13 cellular contexts compared by ENCODE assay signal in the genomic region with DNA sequence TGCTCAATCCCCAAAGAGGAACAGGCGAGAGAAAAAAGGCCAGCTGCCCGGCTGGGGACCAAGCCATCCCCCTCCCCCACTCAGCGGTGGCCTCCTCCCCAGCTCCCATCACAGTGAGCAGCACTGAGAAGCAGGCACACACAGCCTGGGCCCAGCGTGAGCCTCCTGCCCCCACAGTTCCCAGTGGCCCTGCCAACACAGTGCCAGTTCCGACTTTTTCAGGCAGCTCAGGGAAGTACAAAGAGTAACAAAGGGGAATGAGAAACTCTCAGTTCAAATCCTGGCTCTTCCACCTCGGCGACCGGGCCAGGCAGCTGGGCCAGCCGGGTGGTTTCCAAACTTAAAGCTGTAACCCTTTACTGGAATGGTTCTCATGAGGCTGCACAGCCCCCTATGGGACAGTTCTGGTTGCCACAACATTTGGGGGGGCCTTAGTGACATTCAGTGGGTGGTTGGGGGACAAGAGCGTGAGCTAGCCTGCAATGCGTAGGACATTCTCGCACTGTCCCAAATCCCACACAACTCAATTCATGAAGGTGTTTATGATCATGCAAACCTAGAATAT. TPM values are rescaled to one million over a fixed set of nuclear protein-coding genes. Genes with fewer than 3 reads are reported as not detected.
DNase-seq lines count a peak whose midpoint lies in the region; ATAC-seq and TF ChIP-seq lines count a peak whose summit lies in the region.
"Had no signal": no experiment of that assay in that cellular context is flagged by ENCODE, and none has a peak within 500 bp of the region (broad histone marks: within the 10 kb centered on the region; RNA-seq: fewer than 3 reads in every experiment).

No MANE protein-coding gene starts in this region.

- peak; percentile 5 to 29; a peak in 2 of 4 replicates for TF ChIP-seq CTCF in GM23338 (conservative IDR thresholded peaks at IDR 0.05; ENCODE audit: low read depth in 2 of 2)

- H3K27me3 Mint-ChIP-seq in GM23338 (ENCODE audit: insufficient read depth, low read depth, poor library complexity): peaks cover 12% of the 10 kb centered on the region
- no peaks in the 10 kb centered on the region for H3K27me3 Mint-ChIP-seq in activated CD8-positive, alpha-beta memory T cell treated with anti-CD3 and anti-CD28 coated beads, Interleukin-2, amount 10 ng/mL, durations not matched to agents 7 days and 5 days

- H3K36me3 Mint-ChIP-seq in GM23338 (ENCODE audit: low read depth): peaks cover 5% of the 10 kb centered on the region; the same call in 1 of the 3 replicates
- peaks cover 15% of the 10 kb centered on the region for H3K36me3 Mint-ChIP-seq in activated CD8-positive, alpha-beta memory T cell treated with anti-CD3 and anti-CD28 coated beads, Interleukin-2, amount 10 ng/mL, durations not matched to agents 7 days and 5 days

- H3K9me3 ChIP-seq in iPS-20b (ENCODE audit: insufficient read depth, low read depth, low read length): no peaks in the 10 kb centered on the region
- H3K9me3 ChIP-seq: gastroesophageal sphincter had no signal

- no peak overlapping the region for H2AFZ ChIP-seq in GM23338
- H2AFZ ChIP-seq: GM23248 had no signal

- H3K79me2 ChIP-seq in GM23338 (replicated peaks; ENCODE audit: insufficient read depth): peaks cover 16% of the 10 kb centered on the region

- H3K9me3 Mint-ChIP-seq in GM23338: no peaks in the 10 kb centered on the region; the same call in 2 of the 3 replicates
- H3K9me3 Mint-ChIP-seq in activated CD8-positive, alpha-beta memory T cell treated with anti-CD3 and anti-CD28 coated beads, Interleukin-2, amount 10 ng/mL, durations not matched to agents 7 days and 5 days (ENCODE audit: low read depth): no peaks in the 10 kb centered on the region

- no peak overlapping the region for H3K4me3 ChIP-seq in GM23338
- H3K4me3 ChIP-seq in iPS-20b (ENCODE audit: low read length): no peak overlapping the region; the same call in 1 of the 2 replicates
- H3K4me3 ChIP-seq: gastroesophageal sphincter, GM23248 had no signal

- H3K27ac Mint-ChIP-seq in GM23338: peak overlapping the region; percentile 60; the same call in 1 of the 2 replicates
- no peak overlapping the region for H3K27ac Mint-ChIP-seq in activated CD8-positive, alpha-beta memory T cell treated with anti-CD3 and anti-CD28 coated beads, Interleukin-2, amount 10 ng/mL, durations not matched to agents 7 days and 5 days

- peaks cover 65% of the 10 kb centered on the region for H3K4me1 Mint-ChIP-seq in GM23338
- H3K4me1 Mint-ChIP-seq in activated CD8-positive, alpha-beta memory T cell treated with anti-CD3 and anti-CD28 coated beads, Interleukin-2, amount 10 ng/mL, durations not matched to agents 7 days and 5 days: peaks cover 12% of the 10 kb centered on the region

- DNase-seq in GM23338 (ENCODE audit: low spot score) (peak; percentile 63), anterior cingulate cortex (lab: John Stamatoyannopoulos, UW) (peak in 54 of 58 donors; percentile 22 to 91 (median 69)), retina (peak; percentile 30), cerebellar nuclear complex (lab: John Stamatoyannopoulos, UW) (no peak), cerebellum (ENCODE audit: low spot score) (no peak)
- DNase-seq in activated CD8-positive, alpha-beta memory T cell treated with anti-CD3 and anti-CD28 coated beads, Interleukin-2, amount 10 ng/mL, durations not matched to agents 7 days and 5 days: no peak
- DNase-seq in activated effector memory CD4-positive, alpha-beta T cell treated with Interleukin-2 at 50 U/mL for 16 hours: no peak
- DNase-seq: activated CD8-positive, alpha-beta memory T cell treated with anti-CD3 and anti-CD28 coated beads, Interleukin-2, amount 50 U/mL, for 48 hours; effector CD8-positive, alpha-beta T cell; GM23248; NK-92 treated with Interleukin-12 subunit alpha and Interleukin-12 subunit beta, amount 100 ng/mL, for 24 hours had no signal

- no peaks in the 10 kb centered on the region for H3K9me2 ChIP-seq in GM23338 (ENCODE audit: insufficient read depth)

- H3K9ac ChIP-seq in iPS-20b (ENCODE audit: low read depth, low read length): no peak overlapping the region
- H3K9ac ChIP-seq: GM23248 had no signal

- CTCF ChIA-PET in activated CD8-positive, alpha-beta memory T cell treated with anti-CD3 and anti-CD28 coated beads, Interleukin-2, amount 10 ng/mL, durations not matched to agents 7 days and 5 days (lab: Charles Lee): interaction anchor here (2.6 to 12.6 kb wide), 3 partner anchors 25 to 40 kb away, joined by 13 to 192 read pairs (median 17); no protein-coding TSS in a partner anchor

- peak; percentile 20; the same call in 2 of the 3 replicates for ATAC-seq in GM23338
- no peak for ATAC-seq in activated CD8-positive, alpha-beta memory T cell treated with anti-CD3 and anti-CD28 coated beads, Interleukin-2, amount 10 ng/mL, durations not matched to agents 7 days and 5 days
- ATAC-seq: gastroesophageal sphincter had no signal

- H4K20me1 ChIP-seq in GM23338 (replicated peaks; ENCODE audit: insufficient read depth): no peaks in the 10 kb centered on the region; the same call in 1 of the 2 replicates

- H3K4me1 ChIP-seq in GM23338 (ENCODE audit: insufficient read depth) (peaks cover 16% of the 10 kb centered on the region), iPS-20b (ENCODE audit: insufficient read depth, low read length) (peaks cover 32% of the 10 kb centered on the region)

- no peaks in the 10 kb centered on the region for H3K36me3 ChIP-seq in GM23338 (ENCODE audit: insufficient read depth)
- no peaks in the 10 kb centered on the region for H3K36me3 ChIP-seq in iPS-20b (ENCODE audit: insufficient read depth, low read depth, low read length)

- no peak overlapping the region for H3K4me2 ChIP-seq in GM23338

- H3K4me3 Mint-ChIP-seq in GM23338: 0 out of 3 replicates have a peak overlapping the region, but pooled peaks have one; percentile 8
- H3K4me3 Mint-ChIP-seq in activated CD8-positive, alpha-beta memory T cell treated with anti-CD3 and anti-CD28 coated beads, Interleukin-2, amount 10 ng/mL, durations not matched to agents 7 days and 5 days: no peak overlapping the region

- peak overlapping the region; percentile 63; the same call in 1 of the 2 replicates for H3K27ac ChIP-seq in GM23338 (ENCODE audit: low read depth)
- H3K27ac ChIP-seq in iPS-20b (ENCODE audit: low read length): peak overlapping the region; percentile 83
- H3K27ac ChIP-seq: gastroesophageal sphincter, GM23248 had no signal

- 0 out of 2 replicates have a peak, but pooled peaks cover 14% of the 10 kb centered on the region for H3F3A ChIP-seq in GM23338 (replicated peaks; ENCODE audit: low read depth)

- H3K27me3 ChIP-seq in GM23338 (ENCODE audit: insufficient read depth) (no peaks in the 10 kb centered on the region), iPS-20b (ENCODE audit: insufficient read depth, low read length) (no peaks in the 10 kb centered on the region; the same call in 1 of the 2 replicates)
- H3K27me3 ChIP-seq: gastroesophageal sphincter had no signal

TF ChIP-seq in GM23338, 12 proteins besides CTCF, POLR2A, EP300 and RAD21:
- TF ChIP-seq REST (IDR thresholded peaks at IDR 0.05; ENCODE audit: unreplicated experiment): no peak
- TF ChIP-seq EZH2 (IDR thresholded peaks at IDR 0.05; ENCODE audit: low read depth, unreplicated experiment): no peak
TF ChIP-seq in GM23338: peak in this region for 0.

RNA-seq across cellular contexts. Expression of gene TNK2, which starts 18.4 kb away (rescaled TPM):
- total RNA-seq in GM23338 (2014; rRNA removed; shearing (Covaris generic)): 17.4 and 22.5 TPM in 2 replicates
- polyA plus RNA-seq in GM23338 (2016; fragmentation: Nextera tagmentation; extraction: Ambion mirVana): 9.6 and 10.0 TPM in 2 replicates
- 100 to 1,000 TPM; 150 to 177 TPM for total RNA-seq in activated CD8-positive, alpha-beta memory T cell treated with anti-CD3 and anti-CD28 coated beads, Interleukin-2, amount 10 ng/mL, durations not matched to agents 7 days and 5 days
- 17.8 TPM for total RNA-seq in cerebellum

Comparison
In these comparisons a context has a peak if more than half of its experiments do, and no peak if none do; other contexts are left out.
1. DNase-seq: peak in GM23338 (single experiment), anterior cingulate cortex (54 of 58) and retina (single experiment); none in activated CD8-positive, alpha-beta memory T cell treated with anti-CD3 and anti-CD28 coated beads, Interleukin-2, amount 10 ng/mL, durations not matched to agents 7 days and 5 days (single experiment), cerebellar nuclear complex (0 of 2), activated effector memory CD4-positive, alpha-beta T cell treated with Interleukin-2 at 50 U/mL for 16 hours (single experiment) and cerebellum (single experiment).